Comparison of ENCODE assay signal across 27 cellular contexts in genomic region chr7:46687203-46687602, GRCh38.
DNase-seq lines count a peak whose midpoint lies in the region; ATAC-seq, FAIRE-seq and TF ChIP-seq lines count a peak whose summit lies in the region.
"Had no signal": no experiment of that assay in that cellular context is flagged by ENCODE, and none has a peak within 500 bp of the region (broad histone marks: within the 10 kb centered on the region; RNA-seq: fewer than 3 reads in every experiment).

No MANE protein-coding gene starts in this region.

- no peak overlapping the region for H3K27ac ChIP-seq in HepG2 (ENCODE audit: extremely low read length, insufficient read depth, low read length)
- no peak overlapping the region for H3K27ac ChIP-seq in right lobe of liver
- no peak overlapping the region for H3K27ac ChIP-seq in CD4-positive, alpha-beta T cell (ENCODE audit: low read depth, low read length)
- H3K27ac ChIP-seq: 22Rv1, A549, BLaER1 had no signal

- TF ChIP-seq EP300 in HepG2 (IDR thresholded peaks at IDR 0.05; ENCODE audit: low read depth in 2 of 2, low read length in 2 of 2) (no peak), HepG2 (CRISPR knock-in tag; IDR thresholded peaks at IDR 0.05; ENCODE audit: borderline replicate concordance) (no peak)

- H3K27me3 Mint-ChIP-seq in CD4-positive, alpha-beta T cell, result no peaks in the 10 kb centered on the region
- H3K27me3 Mint-ChIP-seq: CD4-positive, alpha-beta memory T cell; CD8-positive, alpha-beta memory T cell had no signal

- in situ Hi-C loops in HepG2 (cut with HindIII; ENCODE audit: extremely low pct_ligation_motif_present, low pct_unique_long_range_greater_than_20kb), result no loop called here

- H3K79me2 ChIP-seq in HepG2 (ENCODE audit: insufficient read depth, low read length), result no peaks in the 10 kb centered on the region

- H3K4me3 Mint-ChIP-seq in CD4-positive, alpha-beta T cell, result no peak overlapping the region
- H3K4me3 Mint-ChIP-seq: CD14-positive monocyte; CD4-positive, alpha-beta memory T cell; CD8-positive, alpha-beta memory T cell had no signal

- FAIRE-seq in HepG2 (lab: Jason Lieb, UNC), result no peak
- FAIRE-seq: A549, GM12878, GM12892, GM18507 had no signal

- intact Hi-C loops in HepG2 (cut with micrococcal nuclease; ENCODE audit: unreplicated experiment) (no loop called here), right lobe of liver (cut with DNase I) (no loop called here)
- intact Hi-C loops in CD4-positive, alpha-beta T cell (cut with DNase I, micrococcal nuclease), result no loop called here

- no TSS peak for BruUV-seq in HepG2 (replicated peaks; lab: Mats Ljungman, UMichigan)

- WGBS in HepG2 (ENCODE audit: low lambda C conversion rate), result 3% methylated on average over 1 of the region's 1 CpG
- 64% methylated on average over 1 of the region's 1 CpG for WGBS in right lobe of liver (ENCODE audit: insufficient coverage, low coverage, low lambda C conversion rate, missing lambda C conversion rate)

- TF ChIP-seq RAD21 in HepG2 (CRISPR knock-in tag; IDR thresholded peaks at IDR 0.05), result no peak

- H3K9me3 ChIP-seq in HepG2 (ENCODE audit: low read length), result no peaks in the 10 kb centered on the region
- H3K9me3 ChIP-seq in right lobe of liver, result no peaks in the 10 kb centered on the region
- H3K9me3 ChIP-seq in adipocyte (ENCODE audit: control insufficient read depth, low read length), result peaks cover 7% of the 10 kb centered on the region
- H3K9me3 ChIP-seq in CD4-positive, alpha-beta T cell (ENCODE audit: control insufficient read depth, low read length), result peaks cover 10% of the 10 kb centered on the region
- H3K9me3 ChIP-seq: A549, BE2C, BLaER1 had no signal

- no peak for ATAC-seq in HepG2
- no peak for ATAC-seq in right lobe of liver
- ATAC-seq in CD4-positive, alpha-beta T cell (ENCODE audit: poor library complexity), result no peak
- ATAC-seq: A549, GM12878 had no signal

- no peak overlapping the region for H3K27ac Mint-ChIP-seq in CD4-positive, alpha-beta T cell
- H3K27ac Mint-ChIP-seq: CD14-positive monocyte; CD4-positive, alpha-beta memory T cell; CD8-positive, alpha-beta memory T cell had no signal

- H2AFZ ChIP-seq in HepG2 (ENCODE audit: low read length), result no peak overlapping the region

- DNase-seq in HepG2 (ENCODE audit: low spot score), result no peak
- DNase-seq in right lobe of liver, result no peak
- peak; percentile 54 for DNase-seq in adipocyte (ENCODE audit: low read depth)
- DNase-seq in fibroblast of villous mesenchyme (ENCODE audit: low read depth), result peak; percentile 54
- DNase-seq in skeletal muscle cell (ENCODE audit: low read depth), result peak; percentile 13
- DNase-seq in CD1c-positive myeloid dendritic cell (ENCODE audit: extremely low spot score), result no peak
- DNase-seq in H4 (ENCODE audit: low spot score), result no peak
- DNase-seq in CD4-positive, alpha-beta T cell, result no peak
- DNase-seq: BE2C; C1 segment of cervical spinal cord; CD4-positive, alpha-beta memory T cell; CD8-positive, alpha-beta memory T cell; COR-L47; DMS 273 treated with DMSO at 0.1 percent for 48 hours; DMS153; DMS53; DMS79; DND-41; EL; GDM1 had no signal

- H3K4me3 ChIP-seq in HepG2 (replicated peaks in 1 of 3; ENCODE audit: insufficient read depth in 1 of 3, low read depth in 2 of 3, low read length in 3 of 3) (no peak overlapping the region), right lobe of liver (no peak overlapping the region), adipocyte (ENCODE audit: low read length) (no peak overlapping the region), fibroblast of villous mesenchyme (ENCODE audit: low read depth, low read length) (no peak overlapping the region), skeletal muscle cell (ENCODE audit: low read depth, low read length) (no peak overlapping the region)
- H3K4me3 ChIP-seq: A549, BLaER1, GM12878 had no signal

- H3K27me3 ChIP-seq in HepG2 (ENCODE audit: control insufficient read depth in 1 of 2, insufficient read depth in 2 of 2, low read length in 2 of 2), result no peaks in the 10 kb centered on the region
- H3K27me3 ChIP-seq in right lobe of liver, result no peaks in the 10 kb centered on the region
- H3K27me3 ChIP-seq in adipocyte (replicated peaks; ENCODE audit: control insufficient read depth, insufficient read depth, low read length), result no peaks in the 10 kb centered on the region
- H3K27me3 ChIP-seq in CD4-positive, alpha-beta T cell (ENCODE audit: control insufficient read depth, insufficient read depth, low read length), result no peaks in the 10 kb centered on the region
- H3K27me3 ChIP-seq: BE2C, BLaER1 had no signal

- H3K36me3 Mint-ChIP-seq in CD4-positive, alpha-beta T cell (ENCODE audit: low read depth), result no peaks in the 10 kb centered on the region
- H3K36me3 Mint-ChIP-seq: CD14-positive monocyte; CD4-positive, alpha-beta memory T cell; CD8-positive, alpha-beta memory T cell had no signal

- H3K4me1 ChIP-seq in HepG2 (ENCODE audit: insufficient read depth, low read length) (no peaks in the 10 kb centered on the region), right lobe of liver (no peaks in the 10 kb centered on the region), adipocyte (ENCODE audit: control insufficient read depth, insufficient read depth, low read length) (peaks cover 13% of the 10 kb centered on the region)
- H3K4me1 ChIP-seq: A549, BE2C had no signal

- H4K20me1 ChIP-seq in HepG2 (ENCODE audit: insufficient read depth, low read length), result no peaks in the 10 kb centered on the region
- H4K20me1 ChIP-seq: BLaER1 had no signal

- TF ChIP-seq CTCF in HepG2 (CRISPR knock-in tag; IDR thresholded peaks at IDR 0.05) (no peak), right lobe of liver (IDR thresholded peaks at IDR 0.05) (no peak), fibroblast of villous mesenchyme (IDR thresholded peaks at IDR 0.05; ENCODE audit: insufficient read depth, low read depth, low read length) (no peak)
- TF ChIP-seq CTCF in CD4-positive, alpha-beta T cell (IDR thresholded peaks at IDR 0.05), result no peak

- H3K9me3 Mint-ChIP-seq in CD4-positive, alpha-beta T cell, result no peaks in the 10 kb centered on the region

- no peak for TF ChIP-seq POLR2A in HepG2 (IDR thresholded peaks at IDR 0.05; ENCODE audit: insufficient read depth in 1 of 2, low read depth in 2 of 2, low read length in 2 of 2)
- TF ChIP-seq POLR2A in right lobe of liver (IDR thresholded peaks at IDR 0.05), result no peak

- POLR2A ChIA-PET in HepG2 (lab: Yijun Ruan, JAX), result no interaction called here
- POLR2A ChIA-PET in CD4-positive, alpha-beta T cell (lab: Charles Lee), result no interaction called here

- H3K9ac ChIP-seq in HepG2 (ENCODE audit: insufficient read depth, low read depth, low read length), result no peak overlapping the region
- H3K9ac ChIP-seq in adipocyte (ENCODE audit: low read length), result no peak overlapping the region
- H3K9ac ChIP-seq: BLaER1 had no signal

- H3K4me1 Mint-ChIP-seq in CD4-positive, alpha-beta T cell (ENCODE audit: low read depth), result no peaks in the 10 kb centered on the region
- H3K4me1 Mint-ChIP-seq: CD14-positive monocyte; CD4-positive, alpha-beta memory T cell; CD8-positive, alpha-beta memory T cell had no signal

- no peak overlapping the region for H3K4me2 ChIP-seq in HepG2 (ENCODE audit: low read depth, low read length)
- H3K4me2 ChIP-seq: A549, BLaER1 had no signal

- CTCF ChIA-PET in HepG2 (lab: Yijun Ruan, JAX; ENCODE audit: low intra/inter-chr PET ratio, low total read pairs), result no interaction called here
- CTCF ChIA-PET in CD4-positive, alpha-beta T cell (lab: Charles Lee), result no interaction called here

- H3K36me3 ChIP-seq in HepG2 (replicated peaks in 1 of 2; ENCODE audit: control insufficient read depth in 1 of 2, insufficient read depth in 2 of 2, low read length in 2 of 2) (no peaks in the 10 kb centered on the region), right lobe of liver (no peaks in the 10 kb centered on the region), adipocyte (ENCODE audit: control insufficient read depth, insufficient read depth, low read length, severe bottlenecking) (no peaks in the 10 kb centered on the region)
- H3K36me3 ChIP-seq: BE2C, BLaER1 had no signal

TF ChIP-seq in HepG2, 621 proteins besides CTCF, POLR2A, EP300 and RAD21:
- TF ChIP-seq CEBPB (IDR thresholded peaks at IDR 0.05; ENCODE audit: borderline replicate concordance, low read depth, low read length) (peak; percentile 39; the same call in 1 of the 2 replicates), ATF7 (IDR thresholded peaks at IDR 0.05) (peak; percentile 38; the same call in 1 of the 2 replicates), ATF7 (CRISPR knock-in tag; IDR thresholded peaks at IDR 0.05) (no peak), ZNF235 (CRISPR knock-in tag; IDR thresholded peaks at IDR 0.05; ENCODE audit: borderline replicate concordance) (no peak)

Comparison
In these comparisons a context has a peak if more than half of its experiments do, and no peak if none do; other contexts are left out.
1. DNase-seq: peak in adipocyte (single experiment), fibroblast of villous mesenchyme (single experiment) and skeletal muscle cell (single experiment); none in HepG2 (single experiment), right lobe of liver (0 of 3), CD1c-positive myeloid dendritic cell (single experiment), H4 (single experiment) and CD4-positive, alpha-beta T cell (0 of 10).